ENCODE assay signal across 8 cellular contexts in the genomic region with DNA sequence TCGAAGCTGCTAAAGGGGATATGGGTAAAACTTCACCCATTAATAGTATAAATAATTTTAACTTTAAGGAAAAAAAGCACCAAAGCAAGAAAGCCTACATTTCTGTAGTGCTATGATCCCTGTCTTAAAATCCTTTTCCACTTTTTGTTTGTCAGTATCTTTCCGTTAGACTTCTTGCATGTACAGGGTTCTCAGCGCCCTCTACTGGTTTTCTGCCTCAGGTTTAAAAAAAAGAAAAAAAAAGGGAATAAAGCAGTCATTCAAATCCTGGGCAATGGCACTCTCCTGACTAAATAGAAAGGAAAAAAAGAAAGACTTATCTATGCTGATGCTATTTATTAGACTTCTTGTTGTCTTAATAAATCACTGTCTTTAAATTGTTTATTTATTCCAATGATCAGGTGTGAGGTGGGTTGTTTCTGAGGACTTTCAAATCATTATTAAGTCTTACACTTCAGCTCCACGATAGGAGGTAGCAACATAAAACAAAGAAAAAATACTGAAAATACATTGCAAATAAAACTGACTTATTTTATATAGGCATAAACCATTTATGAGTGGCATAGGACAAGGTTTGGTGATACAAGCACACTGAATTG.
DNase-seq lines count a peak whose midpoint lies in the region; ATAC-seq lines count a peak whose summit lies in the region.

No MANE protein-coding gene starts in this region.

- DNase-seq in DMS 273 treated with DMSO at 0.1 percent for 48 hours (lab: John Stamatoyannopoulos, UW) (peak; percentile 46), NCI-H510A treated with DMSO at 0.1 percent for 48 hours (lab: John Stamatoyannopoulos, UW) (peak; percentile 71), iPS-NIHi7 (ENCODE audit: extremely low spot score) (peak; percentile 40)
- DNase-seq in activated naive CD8-positive, alpha-beta T cell treated with anti-CD3 and anti-CD28 coated beads, Interleukin-2, amount 50 U/mL, for 24 hours = peak; percentile 44
- peak; percentile 8 to 15 for DNase-seq in stimulated activated naive CD8-positive, alpha-beta T cell treated with anti-CD3 and anti-CD28 coated beads, Interleukin-15, amount 100 ng/mL, for 72 hours

- no peaks in the 10 kb centered on the region for H3K4me1 Mint-ChIP-seq in activated naive CD8-positive, alpha-beta T cell treated with anti-CD3 and anti-CD28 coated beads, Interleukin-2, amount 50 U/mL, for 24 hours
- no peaks in the 10 kb centered on the region for H3K4me1 Mint-ChIP-seq in stimulated activated naive CD8-positive, alpha-beta T cell treated with anti-CD3 and anti-CD28 coated beads, Interleukin-15, amount 100 ng/mL, for 72 hours

- H3K36me3 Mint-ChIP-seq in activated naive CD8-positive, alpha-beta T cell treated with anti-CD3 and anti-CD28 coated beads, Interleukin-2, amount 50 U/mL, for 24 hours (ENCODE audit: low read depth) = no peaks in the 10 kb centered on the region

- H3K27me3 Mint-ChIP-seq in activated naive CD8-positive, alpha-beta T cell treated with anti-CD3 and anti-CD28 coated beads, Interleukin-2, amount 50 U/mL, for 24 hours = peaks cover 10% of the 10 kb centered on the region
- H3K27me3 Mint-ChIP-seq in stimulated activated naive CD8-positive, alpha-beta T cell treated with anti-CD3 and anti-CD28 coated beads, Interleukin-15, amount 100 ng/mL, for 72 hours = peaks cover 7% of the 10 kb centered on the region

- no peak overlapping the region for H3K27ac Mint-ChIP-seq in activated naive CD8-positive, alpha-beta T cell treated with anti-CD3 and anti-CD28 coated beads, Interleukin-2, amount 50 U/mL, for 24 hours
- H3K27ac Mint-ChIP-seq in stimulated activated naive CD8-positive, alpha-beta T cell treated with anti-CD3 and anti-CD28 coated beads, Interleukin-15, amount 100 ng/mL, for 72 hours = no peak overlapping the region

- ATAC-seq in HG02885 (IDR thresholded peaks at IDR 0.05; ENCODE audit: poor library complexity, unreplicated experiment) (peak; percentile 50), HG03432 (IDR thresholded peaks at IDR 0.05; ENCODE audit: unreplicated experiment) (no peak), GM21717 (IDR thresholded peaks at IDR 0.05; ENCODE audit: unreplicated experiment) (no peak)
- no peak for ATAC-seq in activated naive CD8-positive, alpha-beta T cell treated with anti-CD3 and anti-CD28 coated beads, Interleukin-2, amount 50 U/mL, for 24 hours
- no peak for ATAC-seq in stimulated activated naive CD8-positive, alpha-beta T cell treated with anti-CD3 and anti-CD28 coated beads, Interleukin-15, amount 100 ng/mL, for 72 hours

- H3K9me3 Mint-ChIP-seq in activated naive CD8-positive, alpha-beta T cell treated with anti-CD3 and anti-CD28 coated beads, Interleukin-2, amount 50 U/mL, for 24 hours = peaks cover 3% of the 10 kb centered on the region
- H3K9me3 Mint-ChIP-seq in stimulated activated naive CD8-positive, alpha-beta T cell treated with anti-CD3 and anti-CD28 coated beads, Interleukin-15, amount 100 ng/mL, for 72 hours = no peaks in the 10 kb centered on the region

- no peak overlapping the region for H3K4me3 Mint-ChIP-seq in activated naive CD8-positive, alpha-beta T cell treated with anti-CD3 and anti-CD28 coated beads, Interleukin-2, amount 50 U/mL, for 24 hours
- no peak overlapping the region for H3K4me3 Mint-ChIP-seq in stimulated activated naive CD8-positive, alpha-beta T cell treated with anti-CD3 and anti-CD28 coated beads, Interleukin-15, amount 100 ng/mL, for 72 hours

Comparison
In these comparisons a context has a peak if more than half of its experiments do, and no peak if none do; other contexts are left out.
1. DNase-seq: peak in every context shown above with its lines; median percentile 71 in NCI-H510A treated with DMSO at 0.1 percent for 48 hours; 46 in DMS 273 treated with DMSO at 0.1 percent for 48 hours; 44 in activated naive CD8-positive, alpha-beta T cell treated with anti-CD3 and anti-CD28 coated beads, Interleukin-2, amount 50 U/mL, for 24 hours; 40 in iPS-NIHi7; 12 in stimulated activated naive CD8-positive, alpha-beta T cell treated with anti-CD3 and anti-CD28 coated beads, Interleukin-15, amount 100 ng/mL, for 72 hours.